Comparison of ENCODE assay signal across 8 cellular contexts in the genomic region with DNA sequence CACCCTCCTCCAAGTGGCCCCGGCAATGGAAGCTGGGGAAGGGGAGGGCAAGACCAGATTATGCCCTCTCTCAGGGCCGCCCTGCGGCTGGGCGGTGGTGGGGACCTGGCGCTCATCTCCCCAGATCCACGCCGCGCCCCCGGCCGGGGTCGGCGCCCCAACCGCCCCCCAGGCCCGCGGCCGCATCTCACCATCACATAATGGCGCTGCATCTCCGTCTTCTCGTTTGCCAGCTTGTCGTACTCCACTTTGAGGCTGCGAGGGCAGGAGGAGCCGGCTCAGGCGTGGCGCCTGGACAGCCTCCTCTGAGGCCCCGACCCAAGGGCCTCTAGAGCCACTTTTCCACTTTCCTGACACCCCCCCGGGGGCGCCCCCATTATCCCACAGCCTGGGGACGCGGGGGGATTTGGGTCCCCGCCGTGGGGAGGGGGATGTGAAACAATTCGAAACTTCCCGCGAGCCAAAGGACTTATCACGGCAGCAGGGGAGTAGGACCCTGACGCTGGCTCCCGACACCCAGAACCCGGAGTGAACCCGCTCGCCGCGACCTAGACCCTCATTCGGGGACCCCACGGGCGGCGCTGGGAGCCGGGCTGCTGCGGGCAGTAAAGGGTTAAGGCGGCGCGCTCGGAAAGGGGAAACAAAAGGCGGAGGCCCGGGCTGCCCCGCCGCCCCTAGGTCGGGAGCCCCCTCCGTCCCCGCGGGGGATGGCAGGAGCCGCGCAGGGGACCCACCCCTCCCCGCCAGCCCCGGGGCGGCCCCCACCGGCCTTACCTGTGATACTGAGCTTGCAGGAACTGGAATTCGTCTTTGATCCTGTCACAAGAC. TPM values are rescaled to one million over a fixed set of nuclear protein-coding genes. Genes with fewer than 3 reads are reported as not detected.
A peak's percentile ranks its signal among the peaks of the same experiment; 100 is the strongest.
DNase-seq lines count a peak whose midpoint lies in the region; ATAC-seq and TF ChIP-seq lines count a peak whose summit lies in the region.

No MANE protein-coding gene starts in this region.

- intact Hi-C loops in CD4-positive, alpha-beta memory T cell (cut with micrococcal nuclease), result loop anchor here (5.0 kb wide), 1 partner anchor 367 kb away; no protein-coding TSS in a partner anchor
- intact Hi-C loops in vagina (cut with DNase I), result loop anchor here (5.0 to 10.0 kb wide), 3 partner anchors 33 to 379 kb away; no protein-coding TSS in a partner anchor

- H4K20me1 ChIP-seq in Karpas-422 (ENCODE audit: insufficient read depth, low read depth, low read length), result peaks cover 55% of the 10 kb centered on the region
- H4K20me1 ChIP-seq in neural cell (ENCODE audit: insufficient read depth), result no peaks in the 10 kb centered on the region

- H3K36me3 ChIP-seq in CD4-positive, alpha-beta memory T cell (ENCODE audit: insufficient read depth, low read length), result peaks cover 9% of the 10 kb centered on the region
- H3K36me3 ChIP-seq in Karpas-422 (ENCODE audit: insufficient read depth, low read length) (peaks cover 38% of the 10 kb centered on the region), neural cell (ENCODE audit: insufficient read depth, low read length) (no peaks in the 10 kb centered on the region), vagina (peaks cover 0 to 5% of the 10 kb centered on the region in 2 donors)

- peaks cover 47 to 86% (median 58%) of the 10 kb centered on the region in 4 donors for H3K4me1 Mint-ChIP-seq in CD4-positive, alpha-beta memory T cell
- peaks cover 68% of the 10 kb centered on the region for H3K4me1 Mint-ChIP-seq in activated CD4-positive, alpha-beta memory T cell treated with anti-CD3 and anti-CD28 coated beads, Interleukin-2, amount 10 ng/mL, durations not matched to agents 7 days and 5 days

- H3K4me2 ChIP-seq in Karpas-422 (ENCODE audit: low read depth, low read length, poor library complexity, severe bottlenecking) (peak overlapping the region; percentile 95), neural cell (ENCODE audit: low read length) (peak overlapping the region; percentile 49)

- ATAC-seq in HG03045 (IDR thresholded peaks at IDR 0.05; ENCODE audit: unreplicated experiment), result no peak
- ATAC-seq in HG02642 (IDR thresholded peaks at IDR 0.05; ENCODE audit: poor library complexity, unreplicated experiment), result no peak

- peak overlapping the region; percentile 94 to 99 (median 97) for H3K4me3 Mint-ChIP-seq in CD4-positive, alpha-beta memory T cell
- peak overlapping the region; percentile 98 for H3K4me3 Mint-ChIP-seq in activated CD4-positive, alpha-beta memory T cell treated with anti-CD3 and anti-CD28 coated beads, Interleukin-2, amount 10 ng/mL, durations not matched to agents 7 days and 5 days

- H3K9me2 ChIP-seq in Karpas-422 (replicated peaks; ENCODE audit: insufficient read depth, low read length), result no peaks in the 10 kb centered on the region
- H3K9me2 ChIP-seq in neural cell (ENCODE audit: insufficient read depth, low read length), result no peaks in the 10 kb centered on the region

- H2AFZ ChIP-seq in Karpas-422 (ENCODE audit: low read length) (no peak overlapping the region), neural cell (ENCODE audit: low read depth, low read length) (no peak overlapping the region)

- H3K4me3 ChIP-seq in CD4-positive, alpha-beta memory T cell (ENCODE audit: low read length in 2 of 2), result peak overlapping the region; percentile 84 to 88
- peak overlapping the region; percentile 96 for H3K4me3 ChIP-seq in Karpas-422 (ENCODE audit: low read length)
- H3K4me3 ChIP-seq in neural cell (ENCODE audit: low read length), result peak overlapping the region; percentile 92
- peak overlapping the region; percentile 86 to 93 for H3K4me3 ChIP-seq in vagina

- peak overlapping the region; percentile 88 for H3K27ac ChIP-seq in CD4-positive, alpha-beta memory T cell (ENCODE audit: low read depth, low read length)
- no peak overlapping the region for H3K27ac ChIP-seq in Karpas-422 (ENCODE audit: low read length)
- peak overlapping the region; percentile 84 for H3K27ac ChIP-seq in neural cell (ENCODE audit: low read length)
- H3K27ac ChIP-seq in vagina, result peak overlapping the region; percentile 97

- H3K4me1 ChIP-seq in CD4-positive, alpha-beta memory T cell (ENCODE audit: insufficient read depth, low read length), result peaks cover 65% of the 10 kb centered on the region
- H3K4me1 ChIP-seq in Karpas-422 (ENCODE audit: low read length) (peaks cover 50% of the 10 kb centered on the region), vagina (peaks cover 68% of the 10 kb centered on the region)

- POLR2A ChIA-PET in CD4-positive, alpha-beta memory T cell (lab: Charles Lee; ENCODE audit: partially characterized antibody), result interaction anchor here (1.0 to 10.4 kb wide), 26 partner anchors 7 to 643 kb away, joined by 3 to 285 read pairs (median 4); a partner anchor contains a TSS
- POLR2A ChIA-PET in activated CD4-positive, alpha-beta memory T cell treated with anti-CD3 and anti-CD28 coated beads, Interleukin-2, amount 10 ng/mL, durations not matched to agents 7 days and 5 days (lab: Charles Lee), result interaction anchor here (0.6 to 13.9 kb wide), 17 partner anchors 9 to 1276 kb away, joined by 3 to 144 read pairs (median 3); a partner anchor contains a TSS

- DNase-seq in CD4-positive, alpha-beta memory T cell, result peak in 4 of 5 donors; percentile 16 to 39 (median 33)
- DNase-seq in Karpas-422 (peak; percentile 77), erythroblast (lab: John Stamatoyannopoulos, UW) (peak; percentile 67 to 76), vagina (ENCODE audit: extremely low spot score in 2 of 2) (no peak)
- peak; percentile 28 for DNase-seq in activated CD4-positive, alpha-beta memory T cell treated with anti-CD3 and anti-CD28 coated beads, Interleukin-2, amount 10 ng/mL, durations not matched to agents 7 days and 5 days

- H3K79me2 ChIP-seq in Karpas-422 (ENCODE audit: low read length), result 0 out of 2 replicates have a peak, but pooled peaks cover 3% of the 10 kb centered on the region
- H3K79me2 ChIP-seq in neural cell (replicated peaks; ENCODE audit: insufficient read depth, low read length), result peaks cover 52% of the 10 kb centered on the region

- TF ChIP-seq EP300 in neural cell (conservative IDR thresholded peaks at IDR 0.05; ENCODE audit: poor library complexity, severe bottlenecking), result no peak

- H3K36me3 Mint-ChIP-seq in CD4-positive, alpha-beta memory T cell, result peaks cover 20 to 55% of the 10 kb centered on the region in 2 donors
- peaks cover 49% of the 10 kb centered on the region for H3K36me3 Mint-ChIP-seq in activated CD4-positive, alpha-beta memory T cell treated with anti-CD3 and anti-CD28 coated beads, Interleukin-2, amount 10 ng/mL, durations not matched to agents 7 days and 5 days (ENCODE audit: low read depth)

- TF ChIP-seq CTCF in neural cell (IDR thresholded peaks at IDR 0.05; ENCODE audit: poor library complexity, severe bottlenecking) (no peak), vagina (IDR thresholded peaks at IDR 0.05) (no peak)

- CTCF ChIA-PET in CD4-positive, alpha-beta memory T cell (lab: Charles Lee; ENCODE audit: partially characterized antibody), result interaction anchor here (0.7 to 2.5 kb wide), 8 partner anchors 10 to 519 kb away, joined by 3 to 6 read pairs (median 4); no protein-coding TSS in a partner anchor
- CTCF ChIA-PET in activated CD4-positive, alpha-beta memory T cell treated with anti-CD3 and anti-CD28 coated beads, Interleukin-2, amount 10 ng/mL, durations not matched to agents 7 days and 5 days (lab: Charles Lee), result interaction anchor here (0.9 to 1.4 kb wide), 6 partner anchors 10 to 617 kb away, joined by 3 to 5 read pairs (median 3); no protein-coding TSS in a partner anchor

- H3K9me3 ChIP-seq in CD4-positive, alpha-beta memory T cell (ENCODE audit: control insufficient read depth in 1 of 2, low read length in 2 of 2), result no peaks in the 10 kb centered on the region
- H3K9me3 ChIP-seq in Karpas-422 (ENCODE audit: low read length) (no peaks in the 10 kb centered on the region), neural cell (ENCODE audit: low read length) (no peaks in the 10 kb centered on the region), vagina (no peaks in the 10 kb centered on the region)

- peak overlapping the region; percentile 66 to 90 (median 81) for H3K27ac Mint-ChIP-seq in CD4-positive, alpha-beta memory T cell
- peak overlapping the region; percentile 91 for H3K27ac Mint-ChIP-seq in activated CD4-positive, alpha-beta memory T cell treated with anti-CD3 and anti-CD28 coated beads, Interleukin-2, amount 10 ng/mL, durations not matched to agents 7 days and 5 days

- TF ChIP-seq POLR2A in erythroblast (IDR thresholded peaks at IDR 0.05; ENCODE audit: low read length) (no peak), vagina (IDR thresholded peaks at IDR 0.05) (no peak)

- H3K27me3 Mint-ChIP-seq in CD4-positive, alpha-beta memory T cell, result peaks cover 2 to 7% of the 10 kb centered on the region in 2 donors
- H3K27me3 Mint-ChIP-seq in activated CD4-positive, alpha-beta memory T cell treated with anti-CD3 and anti-CD28 coated beads, Interleukin-2, amount 10 ng/mL, durations not matched to agents 7 days and 5 days, result peaks cover 1% of the 10 kb centered on the region

- H3F3A ChIP-seq in neural cell (ENCODE audit: insufficient read depth, low read length, poor library complexity, severe bottlenecking), result peaks cover 10% of the 10 kb centered on the region

- peak overlapping the region; percentile 85 for H3K9ac ChIP-seq in Karpas-422 (ENCODE audit: low read length)
- peak overlapping the region; percentile 89 for H3K9ac ChIP-seq in neural cell (ENCODE audit: low read length)

- TF ChIP-seq RAD21 in neural cell (conservative IDR thresholded peaks at IDR 0.05), result no peak

- peaks cover 0 to 7% (median 0%) of the 10 kb centered on the region in 8 donors for H3K9me3 Mint-ChIP-seq in CD4-positive, alpha-beta memory T cell
- no peaks in the 10 kb centered on the region for H3K9me3 Mint-ChIP-seq in activated CD4-positive, alpha-beta memory T cell treated with anti-CD3 and anti-CD28 coated beads, Interleukin-2, amount 10 ng/mL, durations not matched to agents 7 days and 5 days

- H3K27me3 ChIP-seq in CD4-positive, alpha-beta memory T cell (ENCODE audit: insufficient read depth, low read length), result no peaks in the 10 kb centered on the region
- H3K27me3 ChIP-seq in Karpas-422 (ENCODE audit: low read length) (no peaks in the 10 kb centered on the region), neural cell (ENCODE audit: insufficient read depth, low read depth, low read length) (peaks cover 13% of the 10 kb centered on the region), vagina (no peaks in the 10 kb centered on the region)

TF ChIP-seq in neural cell, 6 proteins besides CTCF, POLR2A, EP300 and RAD21 (continues in another document):
- TF ChIP-seq MXI1 (conservative IDR thresholded peaks at IDR 0.05; ENCODE audit: poor library complexity, severe bottlenecking) (no peak), EZH2 (IDR thresholded peaks at IDR 0.05; ENCODE audit: borderline replicate concordance, insufficient read depth, low read length, poor library complexity, severe bottlenecking) (no peak), TAF1 (IDR thresholded peaks at IDR 0.05; ENCODE audit: low read depth) (no peak)

RNA-seq across cellular contexts. Expression of a gene that starts 2.1 kb away (rescaled TPM):
- 100 to 1,000 TPM; 118 to 121 TPM for total RNA-seq in CD4-positive, alpha-beta memory T cell
- 10 to 100 TPM in 1 of 2 donors, 1 to 10 TPM in 1; 3.6 to 22.1 TPM for polyA plus RNA-seq in CD4-positive, alpha-beta memory T cell
- total RNA-seq in Karpas-422 (2014; rRNA removed; shearing (Covaris generic); ENCODE audit: low replicate concordance), result 63.6 and 99.8 TPM in 2 replicates
- total RNA-seq in activated CD4-positive, alpha-beta memory T cell treated with anti-CD3 and anti-CD28 coated beads, Interleukin-2, amount 10 ng/mL, durations not matched to agents 7 days and 5 days, result 10 to 100 TPM; 59.2 TPM
- polyA plus RNA-seq in neural cell, result 22.8 and 27.6 TPM in 2 replicates
- polyA minus RNA-seq in neural cell, result 19.8 and 23.6 TPM in 2 replicates
- 64.6 TPM for total RNA-seq in vagina

Comparison
In these comparisons a context has a peak if more than half of its experiments do, and no peak if none do; other contexts are left out.
1. DNase-seq: peak in CD4-positive, alpha-beta memory T cell (4 of 5), Karpas-422 (single experiment), activated CD4-positive, alpha-beta memory T cell treated with anti-CD3 and anti-CD28 coated beads, Interleukin-2, amount 10 ng/mL, durations not matched to agents 7 days and 5 days (single experiment) and erythroblast (2 of 2); none in vagina (0 of 2).
2. Peak in every context shown above with its lines, with median percentiles within 50 percentile points of each other: H3K4me3 ChIP-seq.